ENCODE assay signal across 8 cellular contexts in genomic region chr1:165857046-165857801, GRCh38. TPM values are rescaled to one million over a fixed set of nuclear protein-coding genes. Genes with fewer than 3 reads are reported as not detected.
DNase-seq lines count a peak whose midpoint lies in the region; ATAC-seq and TF ChIP-seq lines count a peak whose summit lies in the region.

No MANE protein-coding gene starts in this region.

- TF ChIP-seq EP300 in tibial nerve (IDR thresholded peaks at IDR 0.05) = no peak

- ATAC-seq in GM18498 (IDR thresholded peaks at IDR 0.05; ENCODE audit: unreplicated experiment) = peak; percentile 92
- ATAC-seq in GM21723 (IDR thresholded peaks at IDR 0.05; ENCODE audit: unreplicated experiment) = peak; percentile 56

- H3K4me3 Mint-ChIP-seq in glutamatergic neuron (ENCODE audit: unreplicated experiment) (peak overlapping the region; percentile 22), nephron progenitor cell (no peak overlapping the region)

- H3K4me1 Mint-ChIP-seq in glutamatergic neuron (ENCODE audit: low read depth, unreplicated experiment) (peaks cover 48% of the 10 kb centered on the region), nephron progenitor cell (peaks cover 75% of the 10 kb centered on the region)

- no peaks in the 10 kb centered on the region for H3K9me3 ChIP-seq in tibial nerve
- H3K9me3 ChIP-seq in MG63 = no peaks in the 10 kb centered on the region

- 87 to 92% methylated on average over 8 of the region's 8 CpGs for WGBS in tibial nerve, 2 donors

- H3K27me3 ChIP-seq in tibial nerve = no peaks in the 10 kb centered on the region
- no peaks in the 10 kb centered on the region for H3K27me3 ChIP-seq in MG63

- H3K4me1 ChIP-seq in tibial nerve = peaks cover 0 to 27% (median 6%) of the 10 kb centered on the region in 4 donors

- H3K9me3 Mint-ChIP-seq in glutamatergic neuron (ENCODE audit: unreplicated experiment) = no peaks in the 10 kb centered on the region
- H3K9me3 Mint-ChIP-seq in nephron progenitor cell = peaks cover 16% of the 10 kb centered on the region

- H3K27ac Mint-ChIP-seq in glutamatergic neuron (ENCODE audit: unreplicated experiment) (peak overlapping the region; percentile 79), nephron progenitor cell (no peak overlapping the region)

- TF ChIP-seq CTCF in glutamatergic neuron (IDR thresholded peaks at IDR 0.05; ENCODE audit: partially characterized antibody, unreplicated experiment) (no peak), tibial nerve (IDR thresholded peaks at IDR 0.05) (no peak), nephron progenitor cell (IDR thresholded peaks at IDR 0.05) (no peak)

- no peak for TF ChIP-seq POLR2A in tibial nerve (IDR thresholded peaks at IDR 0.05)

- no peaks in the 10 kb centered on the region for H3K36me3 Mint-ChIP-seq in glutamatergic neuron (ENCODE audit: unreplicated experiment)
- peaks cover 43% of the 10 kb centered on the region for H3K36me3 Mint-ChIP-seq in nephron progenitor cell (ENCODE audit: low read depth)

- H3K36me3 ChIP-seq in tibial nerve (no peaks in the 10 kb centered on the region), MG63 (peaks cover 6% of the 10 kb centered on the region)

- DNase-seq in Jurkat, Clone E6-1 (ENCODE audit: low read depth, low spot score) = peak; percentile 76
- DNase-seq in glutamatergic neuron (no peak), NCI-H146 treated with DMSO at 0.1 percent for 48 hours (lab: John Stamatoyannopoulos, UW; ENCODE audit: unreplicated experiment) (no peak), tibial nerve (ENCODE audit: low spot score in 2 of 2) (no peak), nephron progenitor cell (no peak), MG63 (no peak)

- H3K27ac ChIP-seq in tibial nerve = no peak overlapping the region

- H3K27me3 Mint-ChIP-seq in glutamatergic neuron (ENCODE audit: unreplicated experiment) = peaks cover 1% of the 10 kb centered on the region
- H3K27me3 Mint-ChIP-seq in nephron progenitor cell (ENCODE audit: low read depth, poor library complexity) = no peaks in the 10 kb centered on the region

- H3K4me3 ChIP-seq in Jurkat, Clone E6-1 (ENCODE audit: low read length) = peak overlapping the region; percentile 20
- no peak overlapping the region for H3K4me3 ChIP-seq in tibial nerve
- H3K4me3 ChIP-seq in MG63 = no peak overlapping the region

RNA-seq across cellular contexts. Expression of gene UCK2, which starts 29.8 kb away (rescaled TPM):
- polyA plus RNA-seq in Jurkat, Clone E6-1 (2012; ENCODE audit: insufficient read depth, insufficient read length) = 101 TPM
- 29.9 TPM for total RNA-seq in glutamatergic neuron (ENCODE audit: unreplicated experiment)
- total RNA-seq in tibial nerve = 10 to 100 TPM; 29.7 to 36.0 (median 33.8) TPM
- 75.8 and 130 TPM in 2 replicates for total RNA-seq in MG63 (2014; rRNA removed; shearing (Covaris generic); ENCODE audit: low replicate concordance)
